In the genomic region with DNA sequence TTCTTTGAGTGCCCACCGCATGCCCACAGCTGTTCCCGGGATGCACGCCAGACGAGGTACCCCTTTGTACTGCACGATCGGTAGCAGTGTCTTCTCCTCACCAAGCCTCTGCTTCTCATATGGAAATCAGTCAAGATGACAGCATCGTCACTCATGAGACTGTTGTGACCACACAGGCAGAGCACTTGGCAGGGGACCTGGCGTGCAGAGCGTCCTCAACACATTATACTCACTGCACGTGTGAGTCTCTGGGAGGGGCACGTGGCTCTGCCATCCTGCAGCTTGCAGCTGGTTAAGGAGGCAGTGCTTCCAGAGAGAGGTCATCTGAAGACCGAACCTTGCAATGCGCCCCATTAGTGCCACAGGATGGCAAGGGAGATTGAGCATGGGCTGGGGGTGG, we compare ENCODE assay signal across 21 cellular contexts.
"Had no signal": no experiment of that assay in that cellular context is flagged by ENCODE, and none has a peak within 500 bp of the region (broad histone marks: within the 10 kb centered on the region; RNA-seq: fewer than 3 reads in every experiment).

No MANE protein-coding gene starts in this region.

- H3K27me3 ChIP-seq: ovary had no signal

- DNase-seq: activated B cell treated with CpG ODN at 0.5 μM for 24 hours; activated CD4-positive, alpha-beta T cell treated with anti-CD3 and anti-CD28 coated beads for 48 hours; activated CD8-positive, alpha-beta T cell treated with anti-CD3 and anti-CD28 coated beads for 36 hours; activated naive CD4-positive, alpha-beta T cell treated with Interleukin-2 at 50 U/mL for 16 hours; activated naive CD8-positive, alpha-beta T cell treated with anti-CD3 and anti-CD28 coated beads, Interleukin-2, amount 10 ng/mL, durations not matched to agents 7 days and 5 days; activated T-cell treated with anti-CD3 and anti-CD28 coated beads, Interleukin-2, amount 50 U/mL, for 24 hours; amygdala; central memory CD4-positive, alpha-beta T cell; foreskin fibroblast; left cardiac atrium; stimulated activated CD8-positive, alpha-beta memory T cell treated with anti-CD3 and anti-CD28 coated beads, Interleukin-4, amount 100 ng/mL, for 48 hours; stimulated activated naive CD4-positive, alpha-beta T cell treated with Interleukin-2 at 50 U/mL for 16 hours; T-cell had no signal

- H3K27me3 Mint-ChIP-seq: activated B cell treated with CpG ODN at 0.5 μM for 24 hours; activated CD8-positive, alpha-beta T cell treated with anti-CD3 and anti-CD28 coated beads for 36 hours had no signal

- H3K36me3 Mint-ChIP-seq: activated naive CD8-positive, alpha-beta T cell treated with anti-CD3 and anti-CD28 coated beads, Interleukin-2, amount 10 ng/mL, durations not matched to agents 7 days and 5 days; mesothelial cell of epicardium; T-cell had no signal

- H3K27ac Mint-ChIP-seq: activated B cell treated with CpG ODN at 0.5 μM for 24 hours; activated CD8-positive, alpha-beta T cell treated with anti-CD3 and anti-CD28 coated beads for 36 hours; activated naive CD8-positive, alpha-beta T cell treated with anti-CD3 and anti-CD28 coated beads, Interleukin-2, amount 10 ng/mL, durations not matched to agents 7 days and 5 days; activated T-cell treated with anti-CD3 and anti-CD28 coated beads, Interleukin-2, amount 50 U/mL, for 24 hours; activated T-helper 2 cell treated with anti-CD3 and anti-CD28 coated beads, Interferon-gamma antibody, Interleukin-2, Interleukin-4, amounts not matched to agents 10 μg/mL and 5 μg/mL and 100 μg/mL, durations not matched to agents 14 hours and 24 hours and 36 hours; mesothelial cell of epicardium; T-cell had no signal

- H3K9me3 ChIP-seq: ovary, tibial artery had no signal

- H3K36me3 ChIP-seq: ovary, tibial artery had no signal

- ATAC-seq: activated CD8-positive, alpha-beta T cell treated with anti-CD3 and anti-CD28 coated beads for 36 hours; T-cell had no signal

- H3K4me3 Mint-ChIP-seq: activated B cell treated with CpG ODN at 0.5 μM for 24 hours; activated CD8-positive, alpha-beta T cell treated with anti-CD3 and anti-CD28 coated beads for 36 hours; activated naive CD8-positive, alpha-beta T cell treated with anti-CD3 and anti-CD28 coated beads, Interleukin-2, amount 10 ng/mL, durations not matched to agents 7 days and 5 days; activated T-cell treated with anti-CD3 and anti-CD28 coated beads, Interleukin-2, amount 50 U/mL, for 24 hours; mesothelial cell of epicardium; T-cell had no signal

- FAIRE-seq: colon, urothelium cell line had no signal

- H3K4me3 ChIP-seq: dorsolateral prefrontal cortex, lung, ovary, tibial artery had no signal

- H3K4me1 Mint-ChIP-seq: activated B cell treated with CpG ODN at 0.5 μM for 24 hours; activated naive CD8-positive, alpha-beta T cell treated with anti-CD3 and anti-CD28 coated beads, Interleukin-2, amount 10 ng/mL, durations not matched to agents 7 days and 5 days had no signal

- H3K4me1 ChIP-seq: tibial artery had no signal

- H3K27ac ChIP-seq: dorsolateral prefrontal cortex, ovary, tibial artery had no signal

- H3K9me3 Mint-ChIP-seq: activated CD8-positive, alpha-beta T cell treated with anti-CD3 and anti-CD28 coated beads for 36 hours; activated naive CD8-positive, alpha-beta T cell treated with anti-CD3 and anti-CD28 coated beads, Interleukin-2, amount 10 ng/mL, durations not matched to agents 7 days and 5 days; activated T-cell treated with anti-CD3 and anti-CD28 coated beads, Interleukin-2, amount 50 U/mL, for 24 hours; activated T-helper 2 cell treated with anti-CD3 and anti-CD28 coated beads, Interferon-gamma antibody, Interleukin-2, Interleukin-4, amounts not matched to agents 10 μg/mL and 5 μg/mL and 100 μg/mL, durations not matched to agents 14 hours and 24 hours and 36 hours had no signal
